Comparison of ENCODE assay signal across 27 cellular contexts in the genomic region with DNA sequence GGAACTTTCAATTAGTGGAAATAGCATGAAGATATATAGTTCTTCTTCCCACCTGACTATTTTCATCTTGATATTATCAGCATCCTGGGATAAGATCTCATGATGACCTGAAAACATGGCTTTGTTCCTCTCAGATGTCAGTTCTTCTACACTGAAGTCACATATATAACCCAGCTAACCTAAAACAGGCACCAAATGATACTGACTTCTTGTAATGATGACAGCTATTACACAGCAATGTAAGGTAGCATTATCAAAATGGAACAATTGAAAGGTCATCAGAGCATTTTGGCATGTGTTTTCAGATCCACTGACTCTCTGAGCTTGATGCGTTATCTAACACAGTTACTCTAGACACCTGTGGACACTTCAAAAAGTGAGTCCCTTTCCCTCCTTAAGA.
DNase-seq lines count a peak whose midpoint lies in the region; ATAC-seq lines count a peak whose summit lies in the region.
"Had no signal": no experiment of that assay in that cellular context is flagged by ENCODE, and none has a peak within 500 bp of the region (broad histone marks: within the 10 kb centered on the region; RNA-seq: fewer than 3 reads in every experiment).

No MANE protein-coding gene starts in this region.

- no peak overlapping the region for H3K27ac ChIP-seq in Karpas-422 (ENCODE audit: low read length)
- H3K27ac ChIP-seq: dorsolateral prefrontal cortex, neural progenitor cell, spleen, upper lobe of left lung had no signal

- peaks cover 8 to 18% of the 10 kb centered on the region in 2 donors for H3K36me3 Mint-ChIP-seq in activated naive CD4-positive, alpha-beta T cell treated with anti-CD3 and anti-CD28 coated beads, Interleukin-2, amount 50 U/mL, for 72 hours
- H3K36me3 Mint-ChIP-seq in T-cell = peaks cover 3% of the 10 kb centered on the region
- peaks cover 24% of the 10 kb centered on the region for H3K36me3 Mint-ChIP-seq in activated naive CD8-positive, alpha-beta T cell treated with anti-CD3 and anti-CD28 coated beads, Interleukin-2, amount 50 U/mL, for 24 hours (ENCODE audit: low read depth)
- H3K36me3 Mint-ChIP-seq: immature natural killer cell, neural progenitor cell had no signal

- CTCF ChIA-PET in T-cell (lab: Charles Lee) = interaction anchor here in 1 of 2 donors (0.5 to 0.9 kb wide), 2 partner anchors 18 to 20 kb away, joined by 3 to 4 read pairs; no protein-coding TSS in a partner anchor

- H3K36me3 ChIP-seq in Karpas-422 (ENCODE audit: insufficient read depth, low read length) = no peaks in the 10 kb centered on the region
- H3K36me3 ChIP-seq: neural progenitor cell, spleen, upper lobe of left lung had no signal

- no peaks in the 10 kb centered on the region for H3K4me1 ChIP-seq in Karpas-422 (ENCODE audit: low read length)

- no peak overlapping the region for H3K9ac ChIP-seq in Karpas-422 (ENCODE audit: low read length)
- H3K9ac ChIP-seq: neural progenitor cell had no signal

- DNase-seq in activated naive CD4-positive, alpha-beta T cell treated with anti-CD3 and anti-CD28 coated beads, Interleukin-2, amount 50 U/mL, for 72 hours (ENCODE audit: low spot score in 2 of 2) = no peak
- DNase-seq in activated naive CD4-positive, alpha-beta T cell (lab: John Stamatoyannopoulos, UW) = no peak
- DNase-seq in T-cell (no peak), Karpas-422 (no peak), pons (ENCODE audit: low spot score) (no peak), NCI-H2081 treated with DMSO at 0.1 percent for 48 hours (lab: John Stamatoyannopoulos, UW) (no peak)
- no peak for DNase-seq in activated naive CD8-positive, alpha-beta T cell treated with anti-CD3 and anti-CD28 coated beads, Interleukin-2, amount 50 U/mL, for 24 hours
- DNase-seq: activated CD4-positive, alpha-beta T cell treated with anti-CD3 and anti-CD28 coated beads for 48 hours; C1 segment of cervical spinal cord; dorsolateral prefrontal cortex; EL; hippocampal formation; immature natural killer cell; KBM-7; mesenchymal stem cell; MM.1S; NCI-H1417; NCI-H2081; NCI-H748 treated with DMSO at 0.1 percent for 48 hours; posterior cingulate gyrus; right cardiac atrium; spleen; upper lobe of left lung had no signal

- peak in 1 of 2 donors; percentile 8 for ATAC-seq in activated naive CD4-positive, alpha-beta T cell treated with anti-CD3 and anti-CD28 coated beads, Interleukin-2, amount 50 U/mL, for 72 hours
- ATAC-seq in T-cell (replicated peaks in 1 of 4) = no peak
- ATAC-seq in activated naive CD8-positive, alpha-beta T cell treated with anti-CD3 and anti-CD28 coated beads, Interleukin-2, amount 50 U/mL, for 24 hours = peak; percentile 57
- ATAC-seq: GM12878, GM23338, right cardiac atrium had no signal

- POLR2A ChIA-PET in T-cell (lab: Charles Lee) = no interaction called here

- H3K9me3 Mint-ChIP-seq in activated naive CD4-positive, alpha-beta T cell treated with anti-CD3 and anti-CD28 coated beads, Interleukin-2, amount 50 U/mL, for 72 hours = peaks cover under 1 to 5% of the 10 kb centered on the region in 2 donors
- H3K9me3 Mint-ChIP-seq in T-cell = peaks cover 0 to under 1% (median 0%) of the 10 kb centered on the region in 3 donors
- peaks cover under 1% of the 10 kb centered on the region for H3K9me3 Mint-ChIP-seq in activated naive CD8-positive, alpha-beta T cell treated with anti-CD3 and anti-CD28 coated beads, Interleukin-2, amount 50 U/mL, for 24 hours
- H3K9me3 Mint-ChIP-seq: GM23338, neural progenitor cell had no signal

- H3K27ac Mint-ChIP-seq in activated naive CD4-positive, alpha-beta T cell treated with anti-CD3 and anti-CD28 coated beads, Interleukin-2, amount 50 U/mL, for 72 hours = peak overlapping the region; percentile 92 to 95
- H3K27ac Mint-ChIP-seq in T-cell = peak overlapping the region; percentile 60 to 63
- peak overlapping the region; percentile 98 for H3K27ac Mint-ChIP-seq in activated naive CD8-positive, alpha-beta T cell treated with anti-CD3 and anti-CD28 coated beads, Interleukin-2, amount 50 U/mL, for 24 hours
- H3K27ac Mint-ChIP-seq: GM23338; immature natural killer cell; neural progenitor cell; T-helper 1 cell treated with Interleukin-12 subunit alpha and Interleukin-12 subunit beta and Interleukin-4 antibody, amounts not matched to agents 30 μg/mL and 1 μg/mL, for 36 hours had no signal

- no peak overlapping the region for H3K4me2 ChIP-seq in Karpas-422 (ENCODE audit: low read depth, low read length, poor library complexity, severe bottlenecking)
- H3K4me2 ChIP-seq: GM23338, neural progenitor cell had no signal

- no peaks in the 10 kb centered on the region for H3K27me3 Mint-ChIP-seq in T-cell
- H3K27me3 Mint-ChIP-seq in activated naive CD8-positive, alpha-beta T cell treated with anti-CD3 and anti-CD28 coated beads, Interleukin-2, amount 50 U/mL, for 24 hours = no peaks in the 10 kb centered on the region

- peak overlapping the region in 1 of 3 donors; percentile 18 for H3K4me3 Mint-ChIP-seq in T-cell
- peak overlapping the region; percentile 75 for H3K4me3 Mint-ChIP-seq in activated naive CD8-positive, alpha-beta T cell treated with anti-CD3 and anti-CD28 coated beads, Interleukin-2, amount 50 U/mL, for 24 hours
- H3K4me3 Mint-ChIP-seq: GM23338; immature natural killer cell; neural progenitor cell; T-helper 1 cell treated with Interleukin-12 subunit alpha and Interleukin-12 subunit beta and Interleukin-4 antibody, amounts not matched to agents 30 μg/mL and 1 μg/mL, for 36 hours had no signal

- peaks cover 83 to 94% (median 92%) of the 10 kb centered on the region in 3 donors for H3K4me1 Mint-ChIP-seq in T-cell
- peaks cover 92% of the 10 kb centered on the region for H3K4me1 Mint-ChIP-seq in activated naive CD8-positive, alpha-beta T cell treated with anti-CD3 and anti-CD28 coated beads, Interleukin-2, amount 50 U/mL, for 24 hours
- H3K4me1 Mint-ChIP-seq: immature natural killer cell had no signal

- no peaks in the 10 kb centered on the region for H4K20me1 ChIP-seq in Karpas-422 (ENCODE audit: insufficient read depth, low read depth, low read length)

- no peaks in the 10 kb centered on the region for H3K9me3 ChIP-seq in Karpas-422 (ENCODE audit: low read length)
- H3K9me3 ChIP-seq: upper lobe of left lung had no signal

- no peaks in the 10 kb centered on the region for H3K9me2 ChIP-seq in Karpas-422 (replicated peaks; ENCODE audit: insufficient read depth, low read length)

- H3K79me2 ChIP-seq in Karpas-422 (ENCODE audit: low read length) = no peaks in the 10 kb centered on the region

- no peaks in the 10 kb centered on the region for H3K27me3 ChIP-seq in Karpas-422 (ENCODE audit: low read length)
- H3K27me3 ChIP-seq: dorsolateral prefrontal cortex, neural progenitor cell, spleen, upper lobe of left lung had no signal

- H3K4me3 ChIP-seq in Karpas-422 (ENCODE audit: low read length) = no peak overlapping the region
- H3K4me3 ChIP-seq: dorsolateral prefrontal cortex, GM12878, GM23338, neural progenitor cell, spleen, upper lobe of left lung had no signal

- no peak overlapping the region for H2AFZ ChIP-seq in Karpas-422 (ENCODE audit: low read length)
- H2AFZ ChIP-seq: GM23338 had no signal
